8 cellular contexts compared by ENCODE assay signal in genomic region chr19:35546532-35546931, GRCh38. TPM values are rescaled to one million over a fixed set of nuclear protein-coding genes. Genes with fewer than 3 reads are reported as not detected.
DNase-seq lines count a peak whose midpoint lies in the region; ATAC-seq and TF ChIP-seq lines count a peak whose summit lies in the region.

No MANE protein-coding gene starts in this region.

- H3K27ac ChIP-seq in KMS-11, result peak overlapping the region; percentile 61; the same call in 1 of the 2 replicates

- peak overlapping the region; percentile 91 for H3K4me2 ChIP-seq in KMS-11

- H3K4me1 ChIP-seq in KMS-11 (ENCODE audit: low read depth, poor library complexity, severe bottlenecking), result peaks cover 14% of the 10 kb centered on the region

- CTCF ChIA-PET in BJ (lab: Yijun Ruan, JAX), result interaction anchor here (4.0 kb wide), 1 partner anchor 37 kb away, joined by 33 read pairs; no protein-coding TSS in a partner anchor

- H3K9me3 Mint-ChIP-seq in central memory CD8-positive, alpha-beta T cell, result no peaks in the 10 kb centered on the region
- no peaks in the 10 kb centered on the region for H3K9me3 Mint-ChIP-seq in nephron

- H3K9ac ChIP-seq in KMS-11, result peak overlapping the region; percentile 94; the same call in 1 of the 2 replicates

- peaks cover 38% of the 10 kb centered on the region for H3K4me1 Mint-ChIP-seq in central memory CD8-positive, alpha-beta T cell
- peaks cover 19% of the 10 kb centered on the region for H3K4me1 Mint-ChIP-seq in nephron

- no peaks in the 10 kb centered on the region for H3K27me3 ChIP-seq in BJ (ENCODE audit: control insufficient read depth, insufficient read depth, low read length)
- no peaks in the 10 kb centered on the region for H3K27me3 ChIP-seq in KMS-11 (ENCODE audit: insufficient read depth, low read depth)

- POLR2A ChIA-PET in BJ (lab: Charles Lee), result no interaction called here

- H3K36me3 Mint-ChIP-seq in central memory CD8-positive, alpha-beta T cell (ENCODE audit: insufficient read depth), result peaks cover 6% of the 10 kb centered on the region
- peaks cover 4% of the 10 kb centered on the region for H3K36me3 Mint-ChIP-seq in nephron (ENCODE audit: low read depth)

- peak overlapping the region; percentile 88 for H3K4me3 Mint-ChIP-seq in central memory CD8-positive, alpha-beta T cell
- peak overlapping the region; percentile 92 to 97 (median 96) for H3K4me3 Mint-ChIP-seq in nephron

- no peak for ATAC-seq in central memory CD8-positive, alpha-beta T cell (replicated peaks; ENCODE audit: extremely low read depth, poor library complexity, severe bottlenecking)
- ATAC-seq in GM18520 (IDR thresholded peaks at IDR 0.05; ENCODE audit: unreplicated experiment), result no peak

- no peaks in the 10 kb centered on the region for H4K20me1 ChIP-seq in KMS-11 (ENCODE audit: insufficient read depth)

- H2AFZ ChIP-seq in KMS-11 (ENCODE audit: low read depth), result no peak overlapping the region

- H3K27ac Mint-ChIP-seq in central memory CD8-positive, alpha-beta T cell (ENCODE audit: low read depth), result peak overlapping the region; percentile 88
- peak overlapping the region in 2 of 3 experiments; percentile 55 to 56 for H3K27ac Mint-ChIP-seq in nephron

- H3K36me3 ChIP-seq in BJ (ENCODE audit: control insufficient read depth, insufficient read depth, low read length) (peaks cover 4% of the 10 kb centered on the region), KMS-11 (ENCODE audit: insufficient read depth) (no peaks in the 10 kb centered on the region)

- H3K79me2 ChIP-seq in KMS-11 (ENCODE audit: insufficient read depth, low read depth), result no peaks in the 10 kb centered on the region

- TF ChIP-seq CTCF in BJ (IDR thresholded peaks at IDR 0.05; ENCODE audit: insufficient read depth, low read depth, low read length) (no peak), KMS-11 (conservative IDR thresholded peaks at IDR 0.05; ENCODE audit: low read depth, low read length) (no peak), nephron (IDR thresholded peaks at IDR 0.05; ENCODE audit: unreplicated experiment in 3 of 3) (no peak)

- no peak for DNase-seq in BJ (ENCODE audit: low read depth)
- DNase-seq in central memory CD8-positive, alpha-beta T cell (ENCODE audit: low spot score in 2 of 2), result no peak
- DNase-seq in stimulated activated CD4-positive, alpha-beta T cell treated with anti-CD3 and anti-CD28 coated beads, Interleukin-15, amount 100 ng/mL, for 24 hours, result no peak
- no peak for DNase-seq in activated gamma-delta T cell (lab: John Stamatoyannopoulos, UW)
- DNase-seq in glomerular visceral epithelial cell (ENCODE audit: extremely low spot score), result no peak

- no peaks in the 10 kb centered on the region for H3K27me3 Mint-ChIP-seq in central memory CD8-positive, alpha-beta T cell
- peaks cover 4% of the 10 kb centered on the region for H3K27me3 Mint-ChIP-seq in nephron (ENCODE audit: low read depth)

- H3K4me3 ChIP-seq in BJ (ENCODE audit: low read depth, low read length), result peak overlapping the region; percentile 93
- H3K4me3 ChIP-seq in KMS-11 (IDR thresholded peaks at IDR 0.05; ENCODE audit: insufficient read depth, low read depth, low read length), result no peak overlapping the region

RNA-seq across cellular contexts. Expression of gene TMEM147, which starts 1.1 kb away (rescaled TPM):
- polyA plus RNA-seq in BJ (2011; rRNA removed), result 167 and 200 TPM in 2 replicates
- 86.0 and 158 TPM in 2 replicates for polyA minus RNA-seq in BJ (2011; rRNA and poly(A)+ RNA removed)

RNA-seq across cellular contexts. Expression of gene GAPDHS, which starts 13.3 kb away (rescaled TPM):
- not detected in 2 replicates for polyA plus RNA-seq in BJ (2011; rRNA removed)
- polyA minus RNA-seq in BJ (2011; rRNA and poly(A)+ RNA removed), result not detected in 2 replicates

RNA-seq across cellular contexts. Expression of gene ATP4A, which starts 16.9 kb away (rescaled TPM):
- not detected in 2 replicates for polyA plus RNA-seq in BJ (2011; rRNA removed)
- not detected in 2 replicates for polyA minus RNA-seq in BJ (2011; rRNA and poly(A)+ RNA removed)

RNA-seq across cellular contexts. Expression of gene SBSN, which starts 18.4 kb away (rescaled TPM):
- polyA plus RNA-seq in BJ (2011; rRNA removed), result 0.70 and 1.6 TPM in 2 replicates
- not detected in 2 replicates for polyA minus RNA-seq in BJ (2011; rRNA and poly(A)+ RNA removed)

RNA-seq across cellular contexts. Expression of gene DMKN, which starts 33.1 kb away (rescaled TPM):
- polyA plus RNA-seq in BJ (2011; rRNA removed), result 1.0 and 1.5 TPM in 2 replicates
- polyA minus RNA-seq in BJ (2011; rRNA and poly(A)+ RNA removed), result not detected in 2 replicates
